ENCODE assay signal across 1 cellular context in the genomic region with DNA sequence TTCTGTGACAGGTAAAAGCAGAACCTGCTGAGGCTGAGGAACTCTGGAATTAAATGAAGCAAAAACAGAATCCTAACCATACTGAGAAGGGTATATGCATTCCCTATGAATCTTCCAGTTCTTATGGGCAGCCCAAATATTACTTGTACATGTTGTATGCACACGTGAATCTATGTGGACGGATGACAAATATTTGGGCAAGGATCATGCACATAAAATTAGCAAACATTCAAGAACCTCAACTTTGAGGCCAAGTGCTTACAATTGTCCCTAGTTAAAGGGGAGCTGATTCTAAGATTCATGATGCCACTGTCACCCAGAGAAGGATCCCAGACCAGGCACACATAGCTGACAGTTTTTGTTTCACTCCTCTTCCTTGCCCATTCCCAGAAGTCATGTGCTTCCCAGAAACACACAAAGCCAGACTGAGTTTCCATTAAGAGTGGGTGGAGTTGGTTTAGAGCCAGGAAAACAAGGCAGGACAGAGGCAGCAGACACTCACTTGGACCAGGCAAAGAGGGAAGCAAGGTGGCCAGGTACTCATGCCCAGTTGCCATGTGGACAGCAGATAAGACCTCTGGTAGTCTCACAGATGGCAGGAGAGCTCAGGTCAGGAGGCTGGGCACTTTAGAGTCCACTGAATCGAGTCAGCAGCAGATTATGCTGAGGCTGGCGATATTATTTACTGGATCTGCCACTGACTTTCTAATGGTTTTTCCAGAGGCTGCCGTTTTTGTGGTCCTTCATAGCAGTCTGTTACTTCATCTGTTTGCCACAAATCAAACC.
TF ChIP-seq lines count a peak whose summit lies in the region.

No MANE protein-coding gene starts in this region.

TF ChIP-seq in K562, 482 proteins besides CTCF, POLR2A, EP300 and RAD21:
- TF ChIP-seq HEY1 (CRISPR knock-in tag; IDR thresholded peaks at IDR 0.05; ENCODE audit: borderline replicate concordance) (no peak), RBBP5 (IDR thresholded peaks at IDR 0.05; ENCODE audit: borderline replicate concordance, insufficient read depth, low read length, poor library complexity, severe bottlenecking) (no peak), POLR2AphosphoS2 (IDR thresholded peaks at IDR 0.05; ENCODE audit: low read length) (0 out of 2 replicates have a peak, but pooled peaks have one; percentile 28), KDM1A (IDR thresholded peaks at IDR 0.05) (no peak), MAFK (IDR thresholded peaks at IDR 0.05; ENCODE audit: low read length) (peak; percentile 20; the same call in 1 of the 2 replicates), MAFG (tag; conservative IDR thresholded peaks at IDR 0.05) (0 out of 2 replicates have a peak, but pooled peaks have one; percentile 11), C11orf30 (IDR thresholded peaks at IDR 0.05; ENCODE audit: low read depth) (peak; percentile 35; the same call in 1 of the 2 replicates), MAFF (IDR thresholded peaks at IDR 0.05; ENCODE audit: low read length) (peak; percentile 5; the same call in 1 of the 2 replicates), ZNF316 (IDR thresholded peaks at IDR 0.05) (peak; percentile 61)
TF ChIP-seq in K562: peak in this region for 6.
